Comparison of ENCODE assay signal across 8 cellular contexts in genomic region chr16:2867661-2867986, GRCh38. TPM values are rescaled to one million over a fixed set of nuclear protein-coding genes. Genes with fewer than 3 reads are reported as not detected.
DNase-seq lines count a peak whose midpoint lies in the region; TF ChIP-seq lines count a peak whose summit lies in the region.

No MANE protein-coding gene starts in this region.

- WGBS in GM23248 (ENCODE audit: low coverage in 1 of 2, low lambda C conversion rate in 2 of 2, missing lambda C conversion rate in 2 of 2), 2 experiments: 1 to 4% methylated on average over 8 of the region's 8 CpGs

- peak overlapping the region; percentile 80 for H3K4me2 ChIP-seq in GM23248 (ENCODE audit: unreplicated experiment)

- H3K27me3 ChIP-seq in GM23248 (replicated peaks; ENCODE audit: insufficient read depth): no peaks in the 10 kb centered on the region

- H3K4me1 ChIP-seq in GM23248 (ENCODE audit: insufficient read depth): peaks cover 6% of the 10 kb centered on the region; the same call in 1 of the 2 replicates

- H3K79me2 ChIP-seq in GM23248 (ENCODE audit: insufficient read depth): no peaks in the 10 kb centered on the region

- TF ChIP-seq CTCF in VCaP (conservative IDR thresholded peaks at IDR 0.05): no peak
- no peak for TF ChIP-seq CTCF in fibroblast of villous mesenchyme (IDR thresholded peaks at IDR 0.05; ENCODE audit: insufficient read depth, low read depth, low read length)

- peak overlapping the region; percentile 82 for H2AFZ ChIP-seq in GM23248

- H4K20me1 ChIP-seq in GM23248 (ENCODE audit: insufficient read depth): no peaks in the 10 kb centered on the region

- H3K36me3 ChIP-seq in GM23248 (ENCODE audit: low read depth): no peaks in the 10 kb centered on the region

- in situ Hi-C loops in GM23248 (cut with MboI): no loop called here

- H3K4me3 ChIP-seq in GM23248 (peak overlapping the region; percentile 74), fibroblast of villous mesenchyme (ENCODE audit: low read depth, low read length) (peak overlapping the region; percentile 68), skeletal muscle cell (ENCODE audit: low read depth, low read length) (peak overlapping the region; percentile 63)

- peak overlapping the region; percentile 82 for H3K9ac ChIP-seq in GM23248

- DNase-seq in GM23248 (no peak), fibroblast of villous mesenchyme (ENCODE audit: low read depth) (no peak), skeletal muscle cell (ENCODE audit: low read depth) (no peak), superior temporal gyrus (ENCODE audit: extremely low spot score) (no peak), DMS114 treated with DMSO at 0.1 percent for 48 hours (lab: John Stamatoyannopoulos, UW; ENCODE audit: unreplicated experiment) (no peak), GF-D8 (lab: John Stamatoyannopoulos, UW) (no peak), NAMALWA (ENCODE audit: low spot score) (no peak)

- H3K9me2 ChIP-seq in GM23248 (ENCODE audit: insufficient read depth): no peaks in the 10 kb centered on the region

- H3K27ac ChIP-seq in GM23248: peak overlapping the region; percentile 84
- peak overlapping the region; percentile 83 for H3K27ac ChIP-seq in VCaP

- H3F3A ChIP-seq in GM23248 (ENCODE audit: insufficient read depth): no peaks in the 10 kb centered on the region

- H3K9me3 ChIP-seq in GM23248 (ENCODE audit: low read depth): no peaks in the 10 kb centered on the region

RNA-seq across cellular contexts. Expression of gene PRSS22, which starts 9.7 kb away (rescaled TPM):
- not detected in 2 replicates for total RNA-seq in GM23248 (2014; rRNA removed; shearing (Covaris generic))
- polyA plus RNA-seq in GM23248 (2016; fragmentation: Nextera tagmentation; extraction: Ambion mirVana): not detected in 2 replicates
- total RNA-seq in fibroblast of villous mesenchyme: not detected in 2 replicates

RNA-seq across cellular contexts. Expression of gene FLYWCH2, which starts 15.4 kb away (rescaled TPM):
- 60.3 and 112 TPM in 2 replicates for total RNA-seq in GM23248 (2014; rRNA removed; shearing (Covaris generic))
- polyA plus RNA-seq in GM23248 (2016; fragmentation: Nextera tagmentation; extraction: Ambion mirVana): 48.6 and 53.6 TPM in 2 replicates
- 47.1 and 62.5 TPM in 2 replicates for total RNA-seq in fibroblast of villous mesenchyme

RNA-seq across cellular contexts. Expression of gene ZG16B, which starts 37.5 kb away (rescaled TPM):
- total RNA-seq in GM23248 (2014; rRNA removed; shearing (Covaris generic)): not detected in 2 replicates
- not detected in 2 replicates for polyA plus RNA-seq in GM23248 (2016; fragmentation: Nextera tagmentation; extraction: Ambion mirVana)
- 0.64 and 0.86 TPM in 2 replicates for total RNA-seq in fibroblast of villous mesenchyme

RNA-seq across cellular contexts. Expression of gene FLYWCH1, which starts 44.1 kb away (rescaled TPM):
- 43.3 and 44.7 TPM in 2 replicates for total RNA-seq in GM23248 (2014; rRNA removed; shearing (Covaris generic))
- 16.0 and 18.7 TPM in 2 replicates for polyA plus RNA-seq in GM23248 (2016; fragmentation: Nextera tagmentation; extraction: Ambion mirVana)
- total RNA-seq in fibroblast of villous mesenchyme: 25.9 and 28.3 TPM in 2 replicates

RNA-seq across cellular contexts. Expression of gene PRSS21, which starts 50.6 kb away (rescaled TPM):
- not detected in 2 replicates for total RNA-seq in GM23248 (2014; rRNA removed; shearing (Covaris generic))
- not detected in 2 replicates for polyA plus RNA-seq in GM23248 (2016; fragmentation: Nextera tagmentation; extraction: Ambion mirVana)
- 0.32 and 0.43 TPM in 2 replicates for total RNA-seq in fibroblast of villous mesenchyme
